8 cellular contexts compared by ENCODE assay signal in the genomic region with DNA sequence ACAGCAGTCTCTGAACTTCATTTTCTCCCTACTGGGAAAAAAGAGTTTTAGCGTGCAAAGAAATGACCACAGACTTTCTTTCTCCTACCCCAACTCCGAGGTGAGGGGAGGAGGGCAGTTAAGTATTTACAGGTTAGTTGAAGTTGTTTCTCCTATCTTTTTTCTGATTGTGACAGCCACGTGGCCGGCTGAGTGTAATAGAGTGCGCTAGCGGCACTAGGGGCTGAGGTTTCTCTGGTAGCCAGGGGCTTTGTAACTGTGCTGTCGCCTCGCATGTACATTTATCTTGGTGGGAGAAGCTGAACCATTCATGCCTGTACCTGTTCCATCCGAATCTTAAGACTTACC. TPM values are rescaled to one million over a fixed set of nuclear protein-coding genes. Genes with fewer than 3 reads are reported as not detected.
DNase-seq lines count a peak whose midpoint lies in the region; ATAC-seq, FAIRE-seq and TF ChIP-seq lines count a peak whose summit lies in the region.

No MANE protein-coding gene starts in this region.

- H3K27ac ChIP-seq in esophagus muscularis mucosa (replicated peaks in 1 of 4): peak overlapping the region; percentile 90 to 98 (median 94)
- H3K27ac ChIP-seq in pancreas: peak overlapping the region; percentile 88 to 96 (median 94)

- 2% methylated on average over 9 of the region's 9 CpGs for WGBS in esophagus muscularis mucosa
- WGBS in pancreas, 2 donors: 2 to 3% methylated on average over 9 of the region's 9 CpGs

- peak overlapping the region; percentile 97 for H3K27ac Mint-ChIP-seq in activated CD8-positive, alpha-beta T cell treated with anti-CD3 and anti-CD28 coated beads for 36 hours

- no peaks in the 10 kb centered on the region for H3K9me3 ChIP-seq in esophagus muscularis mucosa
- H3K9me3 ChIP-seq in pancreas: no peaks in the 10 kb centered on the region

- intact Hi-C loops in activated CD8-positive, alpha-beta T cell treated with anti-CD3 and anti-CD28 coated beads for 36 hours (cut with micrococcal nuclease): no loop called here
- intact Hi-C loops in esophagus muscularis mucosa (cut with DNase I): no loop called here
- intact Hi-C loops in pancreas (cut with DNase I): no loop called here

- TF ChIP-seq POLR2A in NB4 (IDR thresholded peaks at IDR 0.05; ENCODE audit: extremely low read depth, insufficient read length) (no peak), esophagus muscularis mucosa (IDR thresholded peaks at IDR 0.05; ENCODE audit: low read depth) (no peak)

- peaks cover 4% of the 10 kb centered on the region for H3K9me3 Mint-ChIP-seq in activated CD8-positive, alpha-beta T cell treated with anti-CD3 and anti-CD28 coated beads for 36 hours

- peak; percentile 19 for ATAC-seq in GM21447 (IDR thresholded peaks at IDR 0.05; ENCODE audit: unreplicated experiment)
- ATAC-seq in activated CD8-positive, alpha-beta T cell treated with anti-CD3 and anti-CD28 coated beads for 36 hours: peak; percentile 1
- no peak for ATAC-seq in pancreas
- ATAC-seq in GM18520 (IDR thresholded peaks at IDR 0.05; ENCODE audit: unreplicated experiment): no peak

- H3K4me1 ChIP-seq in esophagus muscularis mucosa (peaks cover 7 to 37% (median 34%) of the 10 kb centered on the region in 4 donors), pancreas (peaks cover 0 to 10% (median 7%) of the 10 kb centered on the region in 3 donors)

- POLR2A ChIA-PET in activated CD8-positive, alpha-beta T cell treated with anti-CD3 and anti-CD28 coated beads for 36 hours (lab: Charles Lee): interaction anchor here (1.3 kb wide), 1 partner anchor 30 kb away, joined by 3 read pairs; no protein-coding TSS in a partner anchor

- peak overlapping the region; percentile 93 for H3K4me3 Mint-ChIP-seq in activated CD8-positive, alpha-beta T cell treated with anti-CD3 and anti-CD28 coated beads for 36 hours

- H3K36me3 ChIP-seq in esophagus muscularis mucosa: no peaks in the 10 kb centered on the region
- H3K36me3 ChIP-seq in pancreas: no peaks in the 10 kb centered on the region

- DNase-seq in DMS 273 (lab: John Stamatoyannopoulos, UW; ENCODE audit: unreplicated experiment) (peak; percentile 70), NB4 (ENCODE audit: low read depth) (peak; percentile 71), esophagus muscularis mucosa (ENCODE audit: extremely low spot score) (no peak), pancreas (no peak), GM13976 (ENCODE audit: low spot score) (no peak)
- DNase-seq in activated CD8-positive, alpha-beta T cell treated with anti-CD3 and anti-CD28 coated beads for 36 hours: peak; percentile 76

- TF ChIP-seq EP300 in esophagus muscularis mucosa (IDR thresholded peaks at IDR 0.05): no peak

- TF ChIP-seq CTCF in NB4 (IDR thresholded peaks at IDR 0.05; ENCODE audit: low read depth, low read length): no peak
- TF ChIP-seq CTCF in activated CD8-positive, alpha-beta T cell treated with anti-CD3 and anti-CD28 coated beads for 36 hours (IDR thresholded peaks at IDR 0.05): no peak
- no peak for TF ChIP-seq CTCF in esophagus muscularis mucosa (IDR thresholded peaks at IDR 0.05)
- no peak for TF ChIP-seq CTCF in pancreas (IDR thresholded peaks at IDR 0.05)
- no peak for TF ChIP-seq CTCF in GM13976 (IDR thresholded peaks at IDR 0.05; ENCODE audit: borderline replicate concordance, control extremely low read depth, extremely low read depth, insufficient read depth, missing control alignments)

- H3K4me3 ChIP-seq in NB4 (ENCODE audit: low read depth, low read length): peak overlapping the region; percentile 86
- peak overlapping the region; percentile 72 to 88 (median 81) for H3K4me3 ChIP-seq in esophagus muscularis mucosa
- peak overlapping the region; percentile 89 to 97 (median 92) for H3K4me3 ChIP-seq in pancreas

- peaks cover 32% of the 10 kb centered on the region for H3K4me1 Mint-ChIP-seq in activated CD8-positive, alpha-beta T cell treated with anti-CD3 and anti-CD28 coated beads for 36 hours (ENCODE audit: low read depth)

- H3K27me3 ChIP-seq in esophagus muscularis mucosa (no peaks in the 10 kb centered on the region), pancreas (no peaks in the 10 kb centered on the region)

- no peaks in the 10 kb centered on the region for H3K27me3 Mint-ChIP-seq in activated CD8-positive, alpha-beta T cell treated with anti-CD3 and anti-CD28 coated beads for 36 hours

- peaks cover 38% of the 10 kb centered on the region for H3K36me3 Mint-ChIP-seq in activated CD8-positive, alpha-beta T cell treated with anti-CD3 and anti-CD28 coated beads for 36 hours (ENCODE audit: low read depth)

- FAIRE-seq in pancreas (lab: Jason Lieb, UNC): no peak

- in situ Hi-C loops in GM13976 (cut with MboI; ENCODE audit: low sequenced_read_pairs, unreplicated experiment): no loop called here

- CTCF ChIA-PET in activated CD8-positive, alpha-beta T cell treated with anti-CD3 and anti-CD28 coated beads for 36 hours (lab: Charles Lee): interaction anchor here (1.5 kb wide), 1 partner anchor 409 kb away, joined by 3 read pairs; no protein-coding TSS in a partner anchor

RNA-seq across cellular contexts. Expression of gene FOXN2, which starts 1.3 kb away (rescaled TPM):
- 10 to 100 TPM; 56.4 to 58.3 TPM for total RNA-seq in activated CD8-positive, alpha-beta T cell treated with anti-CD3 and anti-CD28 coated beads for 36 hours
- total RNA-seq in esophagus muscularis mucosa (10 to 100 TPM; 21.8 to 32.3 (median 25.5) TPM), pancreas (10 to 100 TPM in 1 of 6 donors, 1 to 10 TPM in 5; 6.0 to 12.1 (median 7.7) TPM)
- polyA plus RNA-seq in pancreas: 1 to 10 TPM; 1.7 to 3.4 TPM

Comparison
In these comparisons a context has a peak if more than half of its experiments do, and no peak if none do; other contexts are left out.
1. DNase-seq: peak in DMS 273 (single experiment), NB4 (single experiment) and activated CD8-positive, alpha-beta T cell treated with anti-CD3 and anti-CD28 coated beads for 36 hours (single experiment); none in esophagus muscularis mucosa (single experiment), pancreas (0 of 6) and GM13976 (single experiment).
2. ATAC-seq: peak in GM21447 (single experiment) and activated CD8-positive, alpha-beta T cell treated with anti-CD3 and anti-CD28 coated beads for 36 hours (single experiment); none in pancreas (0 of 4) and GM18520 (single experiment).
3. Peak in every context shown above with its lines, with median percentiles within 50 percentile points of each other: H3K4me3 ChIP-seq.